In the genomic region with DNA sequence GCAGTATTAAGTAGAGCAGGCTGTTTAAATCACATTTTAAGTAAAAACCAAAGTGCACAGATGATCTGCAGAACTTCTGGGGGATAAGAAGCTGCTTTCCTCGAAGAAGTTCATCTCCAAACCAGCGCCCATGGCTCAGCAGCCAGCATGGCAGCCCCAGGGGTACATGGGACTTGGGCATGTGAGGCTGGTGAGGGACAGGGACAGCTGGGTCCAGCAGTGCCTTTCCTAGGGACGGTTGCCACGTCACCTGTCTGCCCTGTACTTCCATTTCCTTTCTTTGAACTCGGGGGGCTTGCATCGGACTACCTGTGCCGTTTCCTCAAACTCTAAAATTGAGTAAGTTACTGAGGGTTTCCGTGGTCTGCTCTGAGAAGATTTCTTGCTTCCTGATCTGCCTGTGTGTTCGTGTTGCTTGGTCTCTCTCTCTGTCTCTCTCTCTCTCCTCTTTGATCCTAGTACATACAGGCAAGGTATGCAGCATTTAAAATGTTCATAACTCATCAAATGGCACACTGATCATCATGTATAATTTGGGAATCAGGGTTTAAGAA, we compare ENCODE assay signal across 17 cellular contexts.
DNase-seq lines count a peak whose midpoint lies in the region; ATAC-seq and TF ChIP-seq lines count a peak whose summit lies in the region.
"Had no signal": no experiment of that assay in that cellular context is flagged by ENCODE, and none has a peak within 500 bp of the region (broad histone marks: within the 10 kb centered on the region; RNA-seq: fewer than 3 reads in every experiment).

No MANE protein-coding gene starts in this region.

- no peak overlapping the region for H3K4me3 Mint-ChIP-seq in glutamatergic neuron (ENCODE audit: unreplicated experiment)
- H3K4me3 Mint-ChIP-seq in MCF 10A (ENCODE audit: unreplicated experiment), result no peak overlapping the region
- H3K4me3 Mint-ChIP-seq: B cell; central memory CD8-positive, alpha-beta T cell had no signal

- POLR2A ChIA-PET in MCF 10A (lab: Yijun Ruan, JAX), result no interaction called here

- no peak overlapping the region for H3K4me3 ChIP-seq in thoracic aorta
- H3K4me3 ChIP-seq: pancreas had no signal

- peak overlapping the region; percentile 80; the same call in 1 of the 2 replicates for H3K27ac ChIP-seq in VCaP
- H3K27ac ChIP-seq in thoracic aorta, result peak overlapping the region; percentile 43 to 70
- H3K27ac ChIP-seq: pancreas had no signal

- H3K4me1 Mint-ChIP-seq in glutamatergic neuron (ENCODE audit: low read depth, unreplicated experiment) (peaks cover 54% of the 10 kb centered on the region), MCF 10A (ENCODE audit: insufficient read depth, unreplicated experiment) (peaks cover 11% of the 10 kb centered on the region)

- no peaks in the 10 kb centered on the region for H3K27me3 ChIP-seq in thoracic aorta (replicated peaks; ENCODE audit: insufficient read depth)
- H3K27me3 ChIP-seq: pancreas had no signal

- ATAC-seq in left cardiac atrium (no peak), thoracic aorta (ENCODE audit: insufficient number of reproducible peaks, low FRiP score, low read depth) (no peak), HG03469 (IDR thresholded peaks at IDR 0.05; ENCODE audit: unreplicated experiment) (no peak), HG02678 (IDR thresholded peaks at IDR 0.05; ENCODE audit: unreplicated experiment) (no peak)
- ATAC-seq: HCT116, pancreas had no signal

- TF ChIP-seq CTCF in VCaP (conservative IDR thresholded peaks at IDR 0.05) (no peak), glutamatergic neuron (IDR thresholded peaks at IDR 0.05; ENCODE audit: partially characterized antibody, unreplicated experiment) (no peak), thoracic aorta (IDR thresholded peaks at IDR 0.05) (no peak), MCF 10A (IDR thresholded peaks at IDR 0.05; ENCODE audit: unreplicated experiment) (no peak)

- H3K27me3 Mint-ChIP-seq in glutamatergic neuron (ENCODE audit: unreplicated experiment) (peaks cover 4% of the 10 kb centered on the region), MCF 10A (ENCODE audit: insufficient read depth, unreplicated experiment) (no peaks in the 10 kb centered on the region)

- H3K36me3 ChIP-seq in thoracic aorta, result no peaks in the 10 kb centered on the region
- H3K36me3 ChIP-seq: pancreas had no signal

- intact Hi-C loops in cardiac septum (cut with DNase I), result loop anchor here (5.0 kb wide), 1 partner anchor 341 kb away; no protein-coding TSS in a partner anchor
- intact Hi-C loops in left cardiac atrium (cut with DNase I), result loop anchor here in 1 of 2 donors (10.0 kb wide), 1 partner anchor 61 kb away; no protein-coding TSS in a partner anchor
- intact Hi-C loops in MCF 10A (cut with micrococcal nuclease), result no loop called here

- peak; percentile 65 for DNase-seq in cardiac septum (ENCODE audit: low spot score)
- DNase-seq in left cardiac atrium, result no peak
- DNase-seq in glutamatergic neuron, result no peak
- DNase-seq in thoracic aorta (ENCODE audit: low spot score), result no peak
- no peak for DNase-seq in MCF 10A (ENCODE audit: unreplicated experiment)
- DNase-seq: activated CD4-positive, CD25-positive, alpha-beta regulatory T cell treated with anti-CD3 and anti-CD28 coated beads, Interleukin-2, amount 50 U/mL, for 72 hours; DMS79 treated with DMSO at 0.1 percent for 48 hours; NCI-H1436; NCI-H446; pancreas; SW 1271 had no signal

- H3K9me3 Mint-ChIP-seq in glutamatergic neuron (ENCODE audit: unreplicated experiment) (peaks cover 7% of the 10 kb centered on the region), MCF 10A (ENCODE audit: unreplicated experiment) (peaks cover 8% of the 10 kb centered on the region)

- peaks cover 50 to 77% of the 10 kb centered on the region in 2 donors for H3K4me1 ChIP-seq in thoracic aorta (ENCODE audit: control insufficient read depth in 1 of 2, low read depth in 2 of 2)

- BruUV-seq in MCF 10A (replicated peaks; lab: Mats Ljungman, UMichigan), result no TSS peak

- H3K36me3 Mint-ChIP-seq in glutamatergic neuron (ENCODE audit: unreplicated experiment) (peaks cover 11% of the 10 kb centered on the region), MCF 10A (ENCODE audit: insufficient read depth, unreplicated experiment) (peaks cover 14% of the 10 kb centered on the region)

- no peaks in the 10 kb centered on the region for H3K9me3 ChIP-seq in thoracic aorta
- H3K9me3 ChIP-seq: pancreas had no signal

- H3K27ac Mint-ChIP-seq in glutamatergic neuron (ENCODE audit: unreplicated experiment), result peak overlapping the region; percentile 24
- no peak overlapping the region for H3K27ac Mint-ChIP-seq in MCF 10A (ENCODE audit: low read depth, unreplicated experiment)
- H3K27ac Mint-ChIP-seq: B cell had no signal

- CTCF ChIA-PET in MCF 10A (lab: Yijun Ruan, JAX), result interaction anchor here (1.0 kb wide), 1 partner anchor 361 kb away, joined by 3 read pairs; no protein-coding TSS in a partner anchor
